In genomic region chr2:71449343-71449742, GRCh38 we compare ENCODE assay signal across 18 cellular contexts. TPM values are rescaled to one million over a fixed set of nuclear protein-coding genes. Genes with fewer than 3 reads are reported as not detected.
"Had no signal": no experiment of that assay in that cellular context is flagged by ENCODE, and none has a peak within 500 bp of the region (broad histone marks: within the 10 kb centered on the region; RNA-seq: fewer than 3 reads in every experiment).

No MANE protein-coding gene starts in this region.

- H3K9me3 ChIP-seq: right atrium auricular region, tibial nerve had no signal

- DNase-seq: activated CD4-positive, alpha-beta T cell treated with anti-CD3 and anti-CD28 coated beads, Interleukin-2, amount 50 U/mL, for 1 hour; activated gamma-delta T cell treated with Interleukin-2 at 50 U/mL for 16 hours; activated naive CD8-positive, alpha-beta T cell treated with anti-CD3 and anti-CD28 coated beads for 36 hours; activated T-cell treated with anti-CD3 and anti-CD28 coated beads for 4 hours; amniotic stem cell; effector memory CD4-positive, alpha-beta T cell; foreskin keratinocyte; hypothalamus; stimulated activated CD4-positive, alpha-beta T cell treated with anti-CD3 and anti-CD28 coated beads, Interleukin-2, amount 100 ng/mL, for 24 hours; stimulated activated naive CD8-positive, alpha-beta T cell treated with anti-CD3 and anti-CD28 coated beads, Interleukin-15, Interleukin-2, amounts not matched to agents 100 U/mL and 50 U/mL, for 24 hours; substantia nigra had no signal

- H3K4me3 Mint-ChIP-seq: activated naive CD8-positive, alpha-beta T cell treated with anti-CD3 and anti-CD28 coated beads for 36 hours; activated T-helper 1 cell treated with anti-CD3 and anti-CD28 coated beads, Interleukin-12 subunit alpha, Interleukin-12 subunit beta, Interleukin-2, Interleukin-4 antibody, amounts not matched to agents 30 ng/mL and 10 ng/mL and 1 ng/mL, durations not matched to agents 14 hours and 24 hours and 36 hours; dendritic cell treated with granulocyte-macrophage colony-stimulating factor and Interleukin-4, amounts not matched to agents 40 ng/mL and 50 ng/mL, for 4 days; T-helper 1 cell treated with Interleukin-12 subunit alpha and Interleukin-12 subunit beta and Interleukin-4 antibody, amounts not matched to agents 30 μg/mL and 1 μg/mL, for 36 hours had no signal

- H3K27me3 ChIP-seq: right atrium auricular region had no signal

- H3K36me3 ChIP-seq: right atrium auricular region had no signal

- H3K27ac Mint-ChIP-seq: activated naive CD8-positive, alpha-beta T cell treated with anti-CD3 and anti-CD28 coated beads for 36 hours; activated T-helper 1 cell treated with anti-CD3 and anti-CD28 coated beads, Interleukin-12 subunit alpha, Interleukin-12 subunit beta, Interleukin-2, Interleukin-4 antibody, amounts not matched to agents 30 ng/mL and 10 ng/mL and 1 ng/mL, durations not matched to agents 14 hours and 24 hours and 36 hours; dendritic cell treated with granulocyte-macrophage colony-stimulating factor and Interleukin-4, amounts not matched to agents 40 ng/mL and 50 ng/mL, for 4 days; progenitor cell of endocrine pancreas; T-helper 1 cell treated with Interleukin-12 subunit alpha and Interleukin-12 subunit beta and Interleukin-4 antibody, amounts not matched to agents 30 μg/mL and 1 μg/mL, for 36 hours had no signal

- H3K36me3 Mint-ChIP-seq: activated naive CD8-positive, alpha-beta T cell treated with anti-CD3 and anti-CD28 coated beads for 36 hours had no signal

- H3K27ac ChIP-seq: foreskin keratinocyte, tibial nerve had no signal

- H3K9me3 Mint-ChIP-seq: activated naive CD8-positive, alpha-beta T cell treated with anti-CD3 and anti-CD28 coated beads for 36 hours; activated T-helper 1 cell treated with anti-CD3 and anti-CD28 coated beads, Interleukin-12 subunit alpha, Interleukin-12 subunit beta, Interleukin-2, Interleukin-4 antibody, amounts not matched to agents 30 ng/mL and 10 ng/mL and 1 ng/mL, durations not matched to agents 14 hours and 24 hours and 36 hours; T-helper 1 cell treated with Interleukin-12 subunit alpha and Interleukin-12 subunit beta and Interleukin-4 antibody, amounts not matched to agents 30 μg/mL and 1 μg/mL, for 36 hours had no signal

- ATAC-seq: foreskin keratinocyte; stimulated activated naive CD8-positive, alpha-beta T cell treated with anti-CD3 and anti-CD28 coated beads, Interleukin-15, Interleukin-2, amounts not matched to agents 100 U/mL and 50 U/mL, for 24 hours had no signal

- H3K4me3 ChIP-seq: lung, right atrium auricular region, tibial nerve had no signal

RNA-seq across cellular contexts. Expression of gene DYSF, which starts 4.0 kb away (rescaled TPM):
- total RNA-seq: activated T-helper 1 cell treated with anti-CD3 and anti-CD28 coated beads, Interleukin-12 subunit alpha, Interleukin-12 subunit beta, Interleukin-2, Interleukin-4 antibody, amounts not matched to agents 30 ng/mL and 10 ng/mL and 1 ng/mL, durations not matched to agents 14 hours and 24 hours and 36 hours had no signal
